In genomic region chr17:42608692-42609181, GRCh38 we compare ENCODE assay signal across 8 cellular contexts. TPM values are rescaled to one million over a fixed set of nuclear protein-coding genes. Genes with fewer than 3 reads are reported as not detected.
A peak's percentile ranks its signal among the peaks of the same experiment; 100 is the strongest.
DNase-seq lines count a peak whose midpoint lies in the region; ATAC-seq and TF ChIP-seq lines count a peak whose summit lies in the region.

No MANE protein-coding gene starts in this region.

- TF ChIP-seq CTCF in LNCaP clone FGC (IDR thresholded peaks at IDR 0.05; ENCODE audit: control insufficient read depth, extremely low read depth, insufficient read depth): no peak

- H3K4me3 Mint-ChIP-seq in CD8-positive, alpha-beta memory T cell: peak overlapping the region; percentile 99 to 100 (median 99)
- peak overlapping the region; percentile 95 for H3K4me3 Mint-ChIP-seq in stimulated activated effector memory CD8-positive, alpha-beta T cell treated with anti-CD3 and anti-CD28 coated beads, Interleukin-12 subunit alpha, Interleukin-12 subunit beta, amount 100 ng/mL, for 72 hours

- POLR2A ChIA-PET in CD8-positive, alpha-beta memory T cell (lab: Charles Lee): interaction anchor here (0.5 to 1.8 kb wide), 11 partner anchors 26 to 752 kb away, joined by 3 to 10 read pairs (median 3); partner anchors contain the start of genes BECN1, NAGLU and PSMC3IP

- H3K36me3 ChIP-seq in CD8-positive, alpha-beta memory T cell (ENCODE audit: insufficient read depth, low read length): peaks cover 15% of the 10 kb centered on the region
- H3K36me3 ChIP-seq in iPS-20b (ENCODE audit: insufficient read depth, low read depth, low read length): peaks cover 24% of the 10 kb centered on the region

- H3K27me3 ChIP-seq in CD8-positive, alpha-beta memory T cell (ENCODE audit: insufficient read depth, low read length, poor library complexity, severe bottlenecking): no peaks in the 10 kb centered on the region
- H3K27me3 ChIP-seq in iPS-20b (ENCODE audit: insufficient read depth, low read length): no peaks in the 10 kb centered on the region

- H3K27me3 Mint-ChIP-seq in CD8-positive, alpha-beta memory T cell: no peaks in the 10 kb centered on the region

- peak overlapping the region; percentile 96 to 100 (median 98) for H3K27ac Mint-ChIP-seq in CD8-positive, alpha-beta memory T cell
- peak overlapping the region; percentile 97 for H3K27ac Mint-ChIP-seq in stimulated activated effector memory CD8-positive, alpha-beta T cell treated with anti-CD3 and anti-CD28 coated beads, Interleukin-12 subunit alpha, Interleukin-12 subunit beta, amount 100 ng/mL, for 72 hours

- H3K9me3 Mint-ChIP-seq in CD8-positive, alpha-beta memory T cell: peaks cover 0 to 1% (median 0%) of the 10 kb centered on the region in 5 donors
- H3K9me3 Mint-ChIP-seq in stimulated activated effector memory CD8-positive, alpha-beta T cell treated with anti-CD3 and anti-CD28 coated beads, Interleukin-12 subunit alpha, Interleukin-12 subunit beta, amount 100 ng/mL, for 72 hours: no peaks in the 10 kb centered on the region

- peak overlapping the region; percentile 93 for H3K4me3 ChIP-seq in CD8-positive, alpha-beta memory T cell (ENCODE audit: low read length)
- H3K4me3 ChIP-seq in LNCaP clone FGC (ENCODE audit: low read depth, low read length) (peak overlapping the region; percentile 84), iPS-20b (ENCODE audit: low read length) (peak overlapping the region; percentile 97)

- peak; percentile 30 for ATAC-seq in GM21515 (IDR thresholded peaks at IDR 0.05; ENCODE audit: unreplicated experiment)
- peak; percentile 73 for ATAC-seq in stimulated activated effector memory CD8-positive, alpha-beta T cell treated with anti-CD3 and anti-CD28 coated beads, Interleukin-12 subunit alpha, Interleukin-12 subunit beta, amount 100 ng/mL, for 72 hours

- peaks cover 2 to 58% (median 12%) of the 10 kb centered on the region in 3 donors for H3K36me3 Mint-ChIP-seq in CD8-positive, alpha-beta memory T cell
- H3K36me3 Mint-ChIP-seq in stimulated activated effector memory CD8-positive, alpha-beta T cell treated with anti-CD3 and anti-CD28 coated beads, Interleukin-12 subunit alpha, Interleukin-12 subunit beta, amount 100 ng/mL, for 72 hours: peaks cover 62% of the 10 kb centered on the region

- no peaks in the 10 kb centered on the region for H3K9me3 ChIP-seq in CD8-positive, alpha-beta memory T cell (ENCODE audit: low read length)
- no peaks in the 10 kb centered on the region for H3K9me3 ChIP-seq in iPS-20b (ENCODE audit: insufficient read depth, low read depth, low read length)

- H3K4me1 ChIP-seq in CD8-positive, alpha-beta memory T cell (ENCODE audit: insufficient read depth, low read length): peaks cover 43% of the 10 kb centered on the region
- H3K4me1 ChIP-seq in iPS-20b (ENCODE audit: insufficient read depth, low read length): peaks cover 6% of the 10 kb centered on the region; the same call in 1 of the 2 replicates

- H3K4me1 Mint-ChIP-seq in CD8-positive, alpha-beta memory T cell: peaks cover 47 to 59% (median 59%) of the 10 kb centered on the region in 3 donors
- H3K4me1 Mint-ChIP-seq in stimulated activated effector memory CD8-positive, alpha-beta T cell treated with anti-CD3 and anti-CD28 coated beads, Interleukin-12 subunit alpha, Interleukin-12 subunit beta, amount 100 ng/mL, for 72 hours: peaks cover 44% of the 10 kb centered on the region

- DNase-seq in CD8-positive, alpha-beta memory T cell: peak in 1 of 5 donors; percentile 49
- DNase-seq in LNCaP clone FGC (ENCODE audit: low read depth) (no peak), amniotic epithelial cell (ENCODE audit: low read depth) (peak; percentile 3), inferior parietal cortex (ENCODE audit: extremely low spot score) (no peak), NCI-H1092 treated with DMSO at 0.1 percent for 48 hours (lab: John Stamatoyannopoulos, UW) (no peak)
- peak in 1 of 2 donors; percentile 70 for DNase-seq in stimulated activated effector memory CD8-positive, alpha-beta T cell treated with anti-CD3 and anti-CD28 coated beads, Interleukin-12 subunit alpha, Interleukin-12 subunit beta, amount 100 ng/mL, for 72 hours (ENCODE audit: low spot score in 2 of 2)

- peak overlapping the region; percentile 91 for H3K9ac ChIP-seq in iPS-20b (ENCODE audit: low read depth, low read length)

- peak overlapping the region; percentile 80 for H3K27ac ChIP-seq in CD8-positive, alpha-beta memory T cell (ENCODE audit: low read depth, low read length)
- no peak overlapping the region for H3K27ac ChIP-seq in iPS-20b (ENCODE audit: low read length)

- CTCF ChIA-PET in CD8-positive, alpha-beta memory T cell (lab: Charles Lee): interaction anchor here (0.7 to 3.1 kb wide), 11 partner anchors 15 to 75 kb away, joined by 3 to 23 read pairs (median 5); partner anchors contain the start of gene PSMC3IP

RNA-seq across cellular contexts. Expression of gene RETREG3, which starts 0.4 kb away (rescaled TPM):
- 10 to 100 TPM; 39.7 to 40.3 TPM for total RNA-seq in CD8-positive, alpha-beta memory T cell
- 109 TPM for polyA plus RNA-seq in CD8-positive, alpha-beta memory T cell

RNA-seq across cellular contexts. Expression of gene TUBG1, which starts 0.7 kb away (rescaled TPM):
- 100 to 1,000 TPM; 112 to 119 TPM for total RNA-seq in CD8-positive, alpha-beta memory T cell
- polyA plus RNA-seq in CD8-positive, alpha-beta memory T cell: 11.1 TPM

RNA-seq across cellular contexts. Expression of gene PSMC3IP, which starts 31.2 kb away (rescaled TPM):
- 10 to 100 TPM; 35.9 to 36.2 TPM for total RNA-seq in CD8-positive, alpha-beta memory T cell
- 0.83 TPM for polyA plus RNA-seq in CD8-positive, alpha-beta memory T cell

RNA-seq across cellular contexts. Expression of gene MLX, which starts 41.8 kb away (rescaled TPM):
- total RNA-seq in CD8-positive, alpha-beta memory T cell: 10 to 100 TPM; 61.8 to 62.3 TPM
- 52.1 TPM for polyA plus RNA-seq in CD8-positive, alpha-beta memory T cell

RNA-seq across cellular contexts. Expression of gene COASY, which starts 46.8 kb away (rescaled TPM):
- total RNA-seq in CD8-positive, alpha-beta memory T cell: 100 to 1,000 TPM; 103 to 107 TPM
- 65.6 TPM for polyA plus RNA-seq in CD8-positive, alpha-beta memory T cell
